In genomic region chr6:43465978-43466377, GRCh38 we compare ENCODE assay signal across 1 cellular context.
TF ChIP-seq lines count a peak whose summit lies in the region.

No MANE protein-coding gene starts in this region.

TF ChIP-seq in HepG2, 621 proteins besides CTCF, POLR2A, EP300 and RAD21:
- TF ChIP-seq PREB (CRISPR knock-in tag; IDR thresholded peaks at IDR 0.05) (no peak), ZNF512B (CRISPR knock-in tag; IDR thresholded peaks at IDR 0.05; ENCODE audit: borderline replicate concordance) (no peak), ZNF749 (CRISPR knock-in tag; IDR thresholded peaks at IDR 0.05; ENCODE audit: borderline replicate concordance) (no peak), ZNF318 (CRISPR knock-in tag; IDR thresholded peaks at IDR 0.05) (no peak), ZNF83 (CRISPR knock-in tag; IDR thresholded peaks at IDR 0.05; ENCODE audit: borderline replicate concordance) (no peak), DMAP1 (CRISPR knock-in tag; IDR thresholded peaks at IDR 0.05) (no peak), ZBTB44 (CRISPR knock-in tag; IDR thresholded peaks at IDR 0.05) (no peak), SNAPC4 (CRISPR knock-in tag; IDR thresholded peaks at IDR 0.05) (no peak), NFE2L1 (CRISPR knock-in tag; IDR thresholded peaks at IDR 0.05; ENCODE audit: borderline replicate concordance) (no peak), SUZ12 (IDR thresholded peaks at IDR 0.05; ENCODE audit: low read depth, low read length) (no peak), FOXO4 (CRISPR knock-in tag; conservative IDR thresholded peaks at IDR 0.05) (no peak), ZNF12 (CRISPR knock-in tag; IDR thresholded peaks at IDR 0.05) (no peak), MXI1 (IDR thresholded peaks at IDR 0.05; ENCODE audit: borderline replicate concordance, low read depth, low read length) (no peak)
